ENCODE assay signal across 1 cellular context in genomic region chr11:70671611-70672010, GRCh38.
TF ChIP-seq lines count a peak whose summit lies in the region.

No MANE protein-coding gene starts in this region.

TF ChIP-seq in H1, 55 proteins besides CTCF, POLR2A, EP300 and RAD21 (continued from another document):
- TF ChIP-seq CHD7 (IDR thresholded peaks at IDR 0.05; ENCODE audit: insufficient replicate concordance, low read length) = no peak
